8 cellular contexts compared by ENCODE assay signal in genomic region chr3:5195605-5196004, GRCh38. TPM values are rescaled to one million over a fixed set of nuclear protein-coding genes. Genes with fewer than 3 reads are reported as not detected.
DNase-seq lines count a peak whose midpoint lies in the region; ATAC-seq, FAIRE-seq and TF ChIP-seq lines count a peak whose summit lies in the region.

No MANE protein-coding gene starts in this region.

- no peak overlapping the region for H2BK15ac ChIP-seq in H1 (ENCODE audit: low read length)

- H3K36me3 ChIP-seq in HCT116 (ENCODE audit: control insufficient read depth in 1 of 2, insufficient read depth in 2 of 2, low read length in 2 of 2): peaks cover 0 to 3% of the 10 kb centered on the region in 2 experiments; a peak in 2 of 4 replicates
- H3K36me3 ChIP-seq in H1 (ENCODE audit: control insufficient read depth in 2 of 4, insufficient read depth in 4 of 4, low read length in 3 of 4): peaks cover 0 to 11% (median 3%) of the 10 kb centered on the region in 4 experiments; a peak in 3 of 8 replicates
- peaks cover 0 to 54% (median 11%) of the 10 kb centered on the region in 6 donors for H3K36me3 ChIP-seq in spleen

- H3K4me2 ChIP-seq in HCT116 (ENCODE audit: low read length) (peak overlapping the region; percentile 64), H1 (ENCODE audit: insufficient read depth in 1 of 2, low read depth in 2 of 2, low read length in 2 of 2) (no peak overlapping the region)

- POLR2A ChIA-PET in HCT116 (lab: Charles Lee): no interaction called here
- POLR2A ChIA-PET in RWPE1 (lab: Yijun Ruan, JAX; ENCODE audit: low non-redundant PET): no interaction called here
- POLR2A ChIA-PET in H1 (lab: Charles Lee; ENCODE audit: partially characterized antibody): interaction anchor here (5.8 kb wide), 1 partner anchor 10 kb away, joined by 46 read pairs; the partner anchor contains the start of gene EDEM1

- TF ChIP-seq CTCF in HCT116 (IDR thresholded peaks at IDR 0.05 in 2 of 3, conservative IDR thresholded peaks at IDR 0.05 in 1 of 3; ENCODE audit: borderline replicate concordance in 1 of 3, insufficient read depth in 1 of 3, low read depth in 2 of 3, low read length in 2 of 3): no peak
- TF ChIP-seq CTCF in RWPE1 (conservative IDR thresholded peaks at IDR 0.05; ENCODE audit: low read depth): no peak
- no peak for TF ChIP-seq CTCF in H1 (IDR thresholded peaks at IDR 0.05; ENCODE audit: control extremely low read depth in 1 of 3, insufficient read depth in 1 of 3, low read depth in 1 of 3, low read length in 3 of 3)
- no peak for TF ChIP-seq CTCF in spleen (IDR thresholded peaks at IDR 0.05 in 8 of 11, conservative IDR thresholded peaks at IDR 0.05 in 3 of 11)

- no peaks in the 10 kb centered on the region for H3K23me2 ChIP-seq in H1 (ENCODE audit: low read depth, low read length)

- no peak overlapping the region for H2BK12ac ChIP-seq in H1 (ENCODE audit: low read depth, low read length)

- DNase-seq in HCT116 (ENCODE audit: low read depth, low spot score): no peak
- DNase-seq in RWPE1 (ENCODE audit: low spot score): no peak
- DNase-seq in H1 (ENCODE audit: low read depth in 1 of 2, low spot score in 2 of 2): no peak
- no peak for DNase-seq in spleen
- no peak for DNase-seq in HT-29 (ENCODE audit: low spot score)
- no peak for DNase-seq in NCI-H510A (lab: John Stamatoyannopoulos, UW)
- DNase-seq in HTR-8/SVneo (ENCODE audit: insufficient read length, low spot score): no peak

- H3K14ac ChIP-seq in H1 (ENCODE audit: insufficient read length): no peak overlapping the region

- H3K27me3 ChIP-seq in HCT116 (ENCODE audit: insufficient read depth, low read length) (no peaks in the 10 kb centered on the region), H1 (replicated peaks in 1 of 4; ENCODE audit: control insufficient read depth in 3 of 4, extremely low read depth in 1 of 4, insufficient read depth in 3 of 4, low read length in 3 of 4) (no peaks in the 10 kb centered on the region), spleen (replicated peaks in 1 of 7) (no peaks in the 10 kb centered on the region)

- peaks cover 46 to 49% of the 10 kb centered on the region in 2 experiments for H3K4me1 ChIP-seq in HCT116 (ENCODE audit: control insufficient read depth in 1 of 2, insufficient read depth in 2 of 2, low read length in 2 of 2)
- peaks cover 0 to 7% (median 5%) of the 10 kb centered on the region in 4 experiments; a peak in 5 of 7 replicates for H3K4me1 ChIP-seq in H1 (replicated peaks in 1 of 4; ENCODE audit: control insufficient read depth in 3 of 4, insufficient read depth in 4 of 4, low read length in 3 of 4)
- H3K4me1 ChIP-seq in spleen: peaks cover 69 to 100% (median 96%) of the 10 kb centered on the region in 6 donors

- no peak overlapping the region for H3K23ac ChIP-seq in H1 (ENCODE audit: insufficient read length)

- H3K9ac ChIP-seq in HCT116 (ENCODE audit: low read length) (no peak overlapping the region), H1 (replicated peaks in 1 of 4; ENCODE audit: extremely low read depth in 1 of 4, low read depth in 3 of 4, low read length in 3 of 4) (no peak overlapping the region)

- no peak overlapping the region for H4K91ac ChIP-seq in H1 (replicated peaks; ENCODE audit: insufficient read length, low read length)

- no peak overlapping the region for H2AFZ ChIP-seq in HCT116 (ENCODE audit: low read depth, low read length, poor library complexity, severe bottlenecking)
- no peak overlapping the region for H2AFZ ChIP-seq in H1 (ENCODE audit: low read length)

- no peak overlapping the region for H4K5ac ChIP-seq in H1 (ENCODE audit: insufficient read length, low read depth, low read length)

- no peak for FAIRE-seq in H1 (lab: Jason Lieb, UNC)
- FAIRE-seq in HTR-8/SVneo (lab: Jason Lieb, UNC): no peak

- H3K79me2 ChIP-seq in HCT116 (ENCODE audit: insufficient read depth, low read length) (peaks cover 73% of the 10 kb centered on the region), H1 (ENCODE audit: control insufficient read depth in 1 of 2, insufficient read depth in 2 of 2, low read length in 2 of 2) (peaks cover 0 to 44% of the 10 kb centered on the region in 2 experiments; a peak in 3 of 4 replicates)

- 83% methylated on average over 2 of the region's 2 CpGs; no CpG with 5 or more reads in 1 of the 2 experiments for WGBS in H1 (ENCODE audit: extremely low coverage in 1 of 2, insufficient coverage in 1 of 2, insufficient read length in 1 of 2, insufficient replicate concordance in 2 of 2, low coverage in 1 of 2, low lambda C conversion rate in 2 of 2, missing lambda C conversion rate in 1 of 2), 2 experiments
- WGBS in spleen, 5 donors: 13 to 27% (median 21%) methylated on average over 2 of the region's 2 CpGs

- H3K9me3 ChIP-seq in HCT116 (ENCODE audit: control insufficient read depth in 1 of 2, insufficient read depth in 1 of 2, low read depth in 1 of 2, low read length in 2 of 2) (no peaks in the 10 kb centered on the region), H1 (ENCODE audit: insufficient read depth in 2 of 2, low read depth in 1 of 2, low read length in 1 of 2) (no peaks in the 10 kb centered on the region), spleen (no peaks in the 10 kb centered on the region)

- H4K20me1 ChIP-seq in HCT116 (ENCODE audit: insufficient read depth) (no peaks in the 10 kb centered on the region), H1 (replicated peaks in 1 of 2; ENCODE audit: control insufficient read depth in 1 of 2, insufficient read depth in 2 of 2, low read length in 2 of 2) (no peaks in the 10 kb centered on the region)

- H3K18ac ChIP-seq in H1 (ENCODE audit: extremely low read depth, low read length): no peak overlapping the region

- RAD21 ChIA-PET in HCT116 (lab: Charles Lee; ENCODE audit: low non-redundant PET in 1 of 2, low total read pairs in 2 of 2, uncharacterized antibody in 2 of 2, unreplicated experiment in 2 of 2): no interaction called here

- no TSS peak for BruUV-seq in HCT116 (replicated peaks; lab: Mats Ljungman, UMichigan)

- H3K4me3 ChIP-seq in HCT116 (replicated peaks in 1 of 2; ENCODE audit: low read depth in 1 of 2, low read length in 2 of 2) (no peak overlapping the region), H1 (ENCODE audit: extremely low read depth in 1 of 4, insufficient read depth in 2 of 4, low read depth in 3 of 4, low read length in 4 of 4) (no peak overlapping the region), spleen (no peak overlapping the region)

- intact Hi-C loops in HCT116 (cut with micrococcal nuclease) (no loop called here), spleen (cut with DNase I; ENCODE audit: low total_unique reads) (no loop called here)

- 0 out of 2 replicates have a peak overlapping the region, but pooled peaks have one; percentile 18 for H2BK5ac ChIP-seq in H1 (ENCODE audit: low read depth, low read length)

- TF ChIP-seq POLR2A in HCT116 (IDR thresholded peaks at IDR 0.05; ENCODE audit: borderline replicate concordance, extremely low read depth, insufficient read depth, insufficient read length) (no peak), H1 (IDR thresholded peaks at IDR 0.05; ENCODE audit: control extremely low read depth in 1 of 2, low read depth in 2 of 2, low read length in 2 of 2) (no peak), spleen (IDR thresholded peaks at IDR 0.05) (no peak)

- H2BK120ac ChIP-seq in H1 (replicated peaks; ENCODE audit: low read depth, low read length): no peak overlapping the region

- CTCF ChIA-PET in HCT116 (lab: Charles Lee): no interaction called here
- CTCF ChIA-PET in RWPE1 (lab: Yijun Ruan, JAX): no interaction called here
- CTCF ChIA-PET in H1 (lab: Charles Lee; ENCODE audit: partially characterized antibody): interaction anchor here (1.2 to 2.4 kb wide), 4 partner anchors 11 to 849 kb away, joined by 3 to 10 read pairs (median 6); no protein-coding TSS in a partner anchor

- TF ChIP-seq EP300 in H1 (IDR thresholded peaks at IDR 0.05; ENCODE audit: borderline replicate concordance in 1 of 2, low read depth in 2 of 2, low read length in 2 of 2): no peak

- H3K79me1 ChIP-seq in H1 (ENCODE audit: low read depth, low read length): peaks cover 4% of the 10 kb centered on the region; the same call in 1 of the 2 replicates

- H3K56ac ChIP-seq in H1 (replicated peaks; ENCODE audit: insufficient read length, low read depth, low read length): no peak overlapping the region

- H3K9me2 ChIP-seq in HCT116 (ENCODE audit: insufficient read depth): no peaks in the 10 kb centered on the region

- no peak overlapping the region for H3K4ac ChIP-seq in H1 (replicated peaks; ENCODE audit: insufficient read length, low read depth, low read length)

- no peak overlapping the region; the same call in 1 of the 2 replicates for H2BK20ac ChIP-seq in H1 (ENCODE audit: low read length)

- no peak overlapping the region; the same call in 1 of the 2 replicates for H4K8ac ChIP-seq in H1 (ENCODE audit: extremely low read depth, insufficient read depth, low read length)

- H2AK5ac ChIP-seq in H1 (ENCODE audit: low read depth, low read length): peak overlapping the region; percentile 94; the same call in 1 of the 2 replicates

- H3K27ac ChIP-seq in HCT116 (ENCODE audit: low read depth, low read length) (peak overlapping the region; percentile 65; the same call in 1 of the 2 replicates), RWPE1 (peak overlapping the region; percentile 100), H1 (ENCODE audit: low read depth, low read length) (no peak overlapping the region), spleen (peak overlapping the region; percentile 1 to 100 (median 79))

- TF ChIP-seq RAD21 in HCT116 (IDR thresholded peaks at IDR 0.05; ENCODE audit: low read depth) (no peak), H1 (IDR thresholded peaks at IDR 0.05 in 1 of 2, conservative IDR thresholded peaks at IDR 0.05 in 1 of 2; ENCODE audit: low read depth in 2 of 2, low read length in 2 of 2) (no peak)

- ATAC-seq in HCT116 (peak; percentile 33), HG02884 (IDR thresholded peaks at IDR 0.05; ENCODE audit: unreplicated experiment) (no peak)

TF ChIP-seq in HCT116, 20 proteins besides CTCF, POLR2A, EP300 and RAD21 (continues in another document):
- TF ChIP-seq SIN3A (IDR thresholded peaks at IDR 0.05; ENCODE audit: low read depth): no peak

TF ChIP-seq in H1, 55 proteins besides CTCF, POLR2A, EP300 and RAD21 (continues in another document):
- TF ChIP-seq BACH1 (IDR thresholded peaks at IDR 0.05; ENCODE audit: low read length) (no peak), ASH2L (IDR thresholded peaks at IDR 0.05; ENCODE audit: low read length) (no peak)

RNA-seq across cellular contexts. Expression of gene EDEM1, which starts 8.1 kb away (rescaled TPM):
- total RNA-seq in HCT116 (2021; ENCODE audit: unreplicated experiment) (23.7 TPM), spleen (100 to 1,000 TPM in 1 of 7 donors, 10 to 100 TPM in 6; 69.0 to 174 (median 76.4) TPM)
- 8.4 and 8.7 TPM in 2 replicates for polyA plus RNA-seq in HCT116 (2012)
- total RNA-seq in H1 (2021; fragmentation: NEBNext Ultra II Directional; extraction: Animal tissue kit (Norgen Biotek cat#: 25700)): 14.1 and 16.4 TPM in 2 replicates
- polyA plus RNA-seq in H1 (2011; rRNA removed) (4.7 and 4.8 TPM in 2 replicates), spleen (10 to 100 TPM in 2 of 3 donors, 1 to 10 TPM in 1; 8.4 to 12.2 (median 11.7) TPM)
- 7.2 TPM for polyA plus RNA-seq in H1 (2011; cell fraction: cytosol; rRNA removed)
- polyA plus RNA-seq in H1 (2011; cell fraction: nucleus; rRNA removed): 9.5 TPM
- 5.8 to 9.3 TPM (median 7.1 TPM) in 4 replicates for polyA plus RNA-seq in H1 (2012, experiment 1 of 2)
- 1.0 TPM for polyA plus RNA-seq in H1 (2012, experiment 2 of 2)
- polyA plus RNA-seq in H1 (2013, experiment 1 of 2): 7.5 TPM
- polyA plus RNA-seq in H1 (2013, experiment 2 of 2): 7.5 TPM
- 13.2 and 21.5 TPM in 2 replicates for polyA minus RNA-seq in H1 (2011; rRNA and poly(A)+ RNA removed)
- 8.7 TPM for polyA minus RNA-seq in H1 (2011; cell fraction: cytosol; rRNA and poly(A)+ RNA removed)
- polyA minus RNA-seq in H1 (2011; cell fraction: nucleus; rRNA and poly(A)+ RNA removed): 23.2 TPM
- 35.8 and 36.0 TPM in 2 replicates for total RNA-seq in HT-29 (2014; rRNA removed; shearing (Covaris generic))
